18 cellular contexts compared by ENCODE assay signal in the genomic region with DNA sequence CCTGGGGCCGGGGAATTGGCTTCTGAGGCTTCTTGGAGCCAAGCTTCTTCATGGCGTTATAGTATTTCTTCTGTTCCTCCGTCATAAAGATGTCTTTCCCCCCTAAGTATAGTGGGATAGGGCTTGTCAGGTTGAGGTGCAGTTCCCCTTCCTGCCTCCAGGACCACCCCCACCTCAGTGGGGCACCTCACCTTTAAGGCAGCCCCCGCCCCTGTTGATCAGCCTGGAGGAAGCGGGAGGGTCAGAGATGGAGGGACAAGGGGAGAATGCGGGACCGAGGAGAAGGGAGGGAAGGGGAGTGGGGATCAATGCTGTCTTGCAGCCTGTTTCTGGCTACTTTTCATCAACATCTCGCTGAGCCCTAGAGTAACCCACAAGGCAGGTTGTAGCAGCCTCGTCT. TPM values are rescaled to one million over a fixed set of nuclear protein-coding genes. Genes with fewer than 3 reads are reported as not detected.
DNase-seq lines count a peak whose midpoint lies in the region; ATAC-seq, FAIRE-seq and TF ChIP-seq lines count a peak whose summit lies in the region.
"Had no signal": no experiment of that assay in that cellular context is flagged by ENCODE, and none has a peak within 500 bp of the region (broad histone marks: within the 10 kb centered on the region; RNA-seq: fewer than 3 reads in every experiment).

No MANE protein-coding gene starts in this region.

- H3K4me3 ChIP-seq in AG10803 (ENCODE audit: low read length) (no peak overlapping the region), GM23338 (no peak overlapping the region), H1 (ENCODE audit: extremely low read depth in 1 of 4, insufficient read depth in 2 of 4, low read depth in 3 of 4, low read length in 4 of 4) (no peak overlapping the region), adrenal gland (no peak overlapping the region)
- H3K4me3 ChIP-seq: lung had no signal

- no peak overlapping the region for H2BK12ac ChIP-seq in H1 (ENCODE audit: low read depth, low read length)

- CTCF ChIA-PET in H1 (lab: Charles Lee; ENCODE audit: partially characterized antibody): interaction anchor here (0.7 to 6.1 kb wide), 5 partner anchors 9 to 288 kb away, joined by 3 to 64 read pairs (median 13); a partner anchor contains a TSS

- no peak for DNase-seq in AG10803 (ENCODE audit: low read depth)
- peak; percentile 51 for DNase-seq in GM23338 (ENCODE audit: low spot score)
- no peak for DNase-seq in H1 (ENCODE audit: low read depth in 1 of 2, low spot score in 2 of 2)
- DNase-seq in NCI-H345 treated with DMSO at 0.1 percent for 48 hours (lab: John Stamatoyannopoulos, UW; ENCODE audit: unreplicated experiment): no peak
- DNase-seq in adrenal gland: no peak
- no peak for DNase-seq in activated T-helper 1 cell treated with anti-CD3 and anti-CD28 coated beads, Interleukin-12 subunit alpha, Interleukin-12 subunit beta, Interleukin-2, Interleukin-4 antibody, amounts not matched to agents 30 ng/mL and 10 ng/mL and 1 ng/mL, durations not matched to agents 14 hours and 24 hours and 36 hours (ENCODE audit: low spot score)
- DNase-seq: activated T-cell treated with anti-CD3 and anti-CD28 coated beads, Interleukin-2, amount 50 U/mL, for 4 hours; amniotic stem cell; NCI-H1092; stimulated activated CD4-positive, alpha-beta T cell treated with anti-CD3 and anti-CD28 coated beads, Interleukin-4, amount 100 ng/mL, for 1 hour had no signal

- no peaks in the 10 kb centered on the region for H3K27me3 Mint-ChIP-seq in GM23338 (ENCODE audit: insufficient read depth, low read depth, poor library complexity)
- peaks cover 6% of the 10 kb centered on the region for H3K27me3 Mint-ChIP-seq in activated T-helper 1 cell treated with anti-CD3 and anti-CD28 coated beads, Interleukin-12 subunit alpha, Interleukin-12 subunit beta, Interleukin-2, Interleukin-4 antibody, amounts not matched to agents 30 ng/mL and 10 ng/mL and 1 ng/mL, durations not matched to agents 14 hours and 24 hours and 36 hours (ENCODE audit: insufficient read depth)

- H3K9me3 Mint-ChIP-seq in GM23338: no peaks in the 10 kb centered on the region; the same call in 2 of the 3 replicates
- no peaks in the 10 kb centered on the region for H3K9me3 Mint-ChIP-seq in activated T-helper 1 cell treated with anti-CD3 and anti-CD28 coated beads, Interleukin-12 subunit alpha, Interleukin-12 subunit beta, Interleukin-2, Interleukin-4 antibody, amounts not matched to agents 30 ng/mL and 10 ng/mL and 1 ng/mL, durations not matched to agents 14 hours and 24 hours and 36 hours
- H3K9me3 Mint-ChIP-seq: activated T-cell treated with anti-CD3 and anti-CD28 coated beads, Interleukin-2, amount 50 U/mL, for 4 hours; dendritic cell treated with granulocyte-macrophage colony-stimulating factor and Interleukin-4, amounts not matched to agents 40 ng/mL and 50 ng/mL, for 4 days; neural crest cell had no signal

- H4K91ac ChIP-seq in H1 (replicated peaks; ENCODE audit: insufficient read length, low read length): no peak overlapping the region

- peaks cover 33% of the 10 kb centered on the region for H3K36me3 Mint-ChIP-seq in GM23338 (ENCODE audit: low read depth)
- H3K36me3 Mint-ChIP-seq in activated T-helper 1 cell treated with anti-CD3 and anti-CD28 coated beads, Interleukin-12 subunit alpha, Interleukin-12 subunit beta, Interleukin-2, Interleukin-4 antibody, amounts not matched to agents 30 ng/mL and 10 ng/mL and 1 ng/mL, durations not matched to agents 14 hours and 24 hours and 36 hours (ENCODE audit: low read depth): no peaks in the 10 kb centered on the region

- H3K23ac ChIP-seq in H1 (ENCODE audit: insufficient read length): no peak overlapping the region

- no peak overlapping the region for H3K4ac ChIP-seq in H1 (replicated peaks; ENCODE audit: insufficient read length, low read depth, low read length)

- H3K36me3 ChIP-seq in GM23338 (ENCODE audit: insufficient read depth) (no peaks in the 10 kb centered on the region), H1 (ENCODE audit: control insufficient read depth in 2 of 4, insufficient read depth in 4 of 4, low read length in 3 of 4) (peaks cover 0 to 21% (median 1%) of the 10 kb centered on the region in 4 experiments; a peak in 4 of 8 replicates), adrenal gland (replicated peaks in 1 of 2) (no peaks in the 10 kb centered on the region)

- H3F3A ChIP-seq in GM23338 (replicated peaks; ENCODE audit: low read depth): no peaks in the 10 kb centered on the region

- intact Hi-C loops in adrenal gland (cut with DNase I): no loop called here
- intact Hi-C loops in activated T-helper 1 cell treated with anti-CD3 and anti-CD28 coated beads, Interleukin-12 subunit alpha, Interleukin-12 subunit beta, Interleukin-2, Interleukin-4 antibody, amounts not matched to agents 30 ng/mL and 10 ng/mL and 1 ng/mL, durations not matched to agents 14 hours and 24 hours and 36 hours (cut with micrococcal nuclease): no loop called here

- 88% methylated on average over 9 of the region's 9 CpGs; no CpG with 5 or more reads in 1 of the 2 experiments for WGBS in H1 (ENCODE audit: extremely low coverage in 1 of 2, insufficient coverage in 1 of 2, insufficient read length in 1 of 2, insufficient replicate concordance in 2 of 2, low coverage in 1 of 2, low lambda C conversion rate in 2 of 2, missing lambda C conversion rate in 1 of 2), 2 experiments
- WGBS in adrenal gland, 4 donors: 84 to 92% (median 88%) methylated on average over 8 to 9 of the region's 9 CpGs

- H3K79me1 ChIP-seq in H1 (ENCODE audit: low read depth, low read length): no peaks in the 10 kb centered on the region

- H3K27me3 ChIP-seq in GM23338 (ENCODE audit: insufficient read depth) (no peaks in the 10 kb centered on the region), H1 (replicated peaks in 1 of 4; ENCODE audit: control insufficient read depth in 3 of 4, extremely low read depth in 1 of 4, insufficient read depth in 3 of 4, low read length in 3 of 4) (no peaks in the 10 kb centered on the region), adrenal gland (no peaks in the 10 kb centered on the region)

- H3K56ac ChIP-seq in H1 (replicated peaks; ENCODE audit: insufficient read length, low read depth, low read length): no peak overlapping the region

- no peak overlapping the region for H2BK5ac ChIP-seq in H1 (ENCODE audit: low read depth, low read length)

- H3K4me1 ChIP-seq in GM23338 (ENCODE audit: insufficient read depth) (no peaks in the 10 kb centered on the region), H1 (replicated peaks in 1 of 4; ENCODE audit: control insufficient read depth in 3 of 4, insufficient read depth in 4 of 4, low read length in 3 of 4) (peaks cover 0 to 4% (median 1%) of the 10 kb centered on the region in 4 experiments; a peak in 4 of 7 replicates), adrenal gland (replicated peaks in 1 of 2) (no peaks in the 10 kb centered on the region)

- no peaks in the 10 kb centered on the region for H3K23me2 ChIP-seq in H1 (ENCODE audit: low read depth, low read length)

- no peak overlapping the region for H3K27ac Mint-ChIP-seq in GM23338
- H3K27ac Mint-ChIP-seq in activated T-helper 1 cell treated with anti-CD3 and anti-CD28 coated beads, Interleukin-12 subunit alpha, Interleukin-12 subunit beta, Interleukin-2, Interleukin-4 antibody, amounts not matched to agents 30 ng/mL and 10 ng/mL and 1 ng/mL, durations not matched to agents 14 hours and 24 hours and 36 hours: no peak overlapping the region
- H3K27ac Mint-ChIP-seq: dendritic cell treated with granulocyte-macrophage colony-stimulating factor and Interleukin-4, amounts not matched to agents 40 ng/mL and 50 ng/mL, for 4 days had no signal

- TF ChIP-seq EP300 in H1 (IDR thresholded peaks at IDR 0.05; ENCODE audit: borderline replicate concordance in 1 of 2, low read depth in 2 of 2, low read length in 2 of 2): no peak

- peaks cover 2% of the 10 kb centered on the region; the same call in 2 of the 3 replicates for H3K4me1 Mint-ChIP-seq in GM23338
- peaks cover 19% of the 10 kb centered on the region for H3K4me1 Mint-ChIP-seq in activated T-helper 1 cell treated with anti-CD3 and anti-CD28 coated beads, Interleukin-12 subunit alpha, Interleukin-12 subunit beta, Interleukin-2, Interleukin-4 antibody, amounts not matched to agents 30 ng/mL and 10 ng/mL and 1 ng/mL, durations not matched to agents 14 hours and 24 hours and 36 hours (ENCODE audit: low read depth)

- H2BK15ac ChIP-seq in H1 (ENCODE audit: low read length): no peak overlapping the region

- H3K4me3 Mint-ChIP-seq in GM23338: no peak overlapping the region
- no peak overlapping the region for H3K4me3 Mint-ChIP-seq in activated T-helper 1 cell treated with anti-CD3 and anti-CD28 coated beads, Interleukin-12 subunit alpha, Interleukin-12 subunit beta, Interleukin-2, Interleukin-4 antibody, amounts not matched to agents 30 ng/mL and 10 ng/mL and 1 ng/mL, durations not matched to agents 14 hours and 24 hours and 36 hours
- H3K4me3 Mint-ChIP-seq: activated T-cell treated with anti-CD3 and anti-CD28 coated beads, Interleukin-2, amount 50 U/mL, for 4 hours; dendritic cell treated with granulocyte-macrophage colony-stimulating factor and Interleukin-4, amounts not matched to agents 40 ng/mL and 50 ng/mL, for 4 days; neural crest cell had no signal

- no peak for TF ChIP-seq POLR2A in H1 (IDR thresholded peaks at IDR 0.05; ENCODE audit: control extremely low read depth in 1 of 2, low read depth in 2 of 2, low read length in 2 of 2)
- no peak for TF ChIP-seq POLR2A in adrenal gland (IDR thresholded peaks at IDR 0.05)

- ATAC-seq in GM23338: peak; percentile 34
- ATAC-seq: activated CD4-positive, CD25-positive, alpha-beta regulatory T cell treated with anti-CD3 and anti-CD28 coated beads, Interleukin-2, amount 50 U/mL, for 24 hours; activated T-cell treated with anti-CD3 and anti-CD28 coated beads, Interleukin-2, amount 50 U/mL, for 4 hours; HepG2; sciatic nerve had no signal

- no peak overlapping the region for H4K5ac ChIP-seq in H1 (ENCODE audit: insufficient read length, low read depth, low read length)

- H2BK120ac ChIP-seq in H1 (replicated peaks; ENCODE audit: low read depth, low read length): no peak overlapping the region

- POLR2A ChIA-PET in H1 (lab: Charles Lee; ENCODE audit: partially characterized antibody): interaction anchor here (0.7 to 1.9 kb wide), 2 partner anchors 10 to 25 kb away, joined by 3 to 5 read pairs; a partner anchor contains a TSS

- H2AFZ ChIP-seq in GM23338: no peak overlapping the region
- H2AFZ ChIP-seq in H1 (ENCODE audit: low read length): no peak overlapping the region

- H3K9me3 ChIP-seq in H1 (ENCODE audit: insufficient read depth in 2 of 2, low read depth in 1 of 2, low read length in 1 of 2): no peaks in the 10 kb centered on the region
- no peaks in the 10 kb centered on the region for H3K9me3 ChIP-seq in adrenal gland (replicated peaks in 1 of 3)

- H4K20me1 ChIP-seq in GM23338 (replicated peaks; ENCODE audit: insufficient read depth): no peaks in the 10 kb centered on the region
- peaks cover 0 to 5% of the 10 kb centered on the region in 2 experiments for H4K20me1 ChIP-seq in H1 (replicated peaks in 1 of 2; ENCODE audit: control insufficient read depth in 1 of 2, insufficient read depth in 2 of 2, low read length in 2 of 2)

- H3K27ac ChIP-seq in GM23338 (ENCODE audit: low read depth) (no peak overlapping the region), H1 (ENCODE audit: low read depth, low read length) (no peak overlapping the region), adrenal gland (no peak overlapping the region)

- no peak overlapping the region for H3K14ac ChIP-seq in H1 (ENCODE audit: insufficient read length)

- H2BK20ac ChIP-seq in H1 (ENCODE audit: low read length): no peak overlapping the region

- no peak overlapping the region for H3K9ac ChIP-seq in H1 (replicated peaks in 1 of 4; ENCODE audit: extremely low read depth in 1 of 4, low read depth in 3 of 4, low read length in 3 of 4)

- H3K9me2 ChIP-seq in GM23338 (ENCODE audit: insufficient read depth): no peaks in the 10 kb centered on the region

- H3K4me2 ChIP-seq in GM23338: no peak overlapping the region
- H3K4me2 ChIP-seq in H1 (ENCODE audit: insufficient read depth in 1 of 2, low read depth in 2 of 2, low read length in 2 of 2): no peak overlapping the region

- TF ChIP-seq RAD21 in H1 (IDR thresholded peaks at IDR 0.05 in 1 of 2, conservative IDR thresholded peaks at IDR 0.05 in 1 of 2; ENCODE audit: low read depth in 2 of 2, low read length in 2 of 2): no peak

- no peak for FAIRE-seq in H1 (lab: Jason Lieb, UNC)
- FAIRE-seq: HepG2 had no signal

- no peaks in the 10 kb centered on the region for H3K79me2 ChIP-seq in GM23338 (replicated peaks; ENCODE audit: insufficient read depth)
- no peaks in the 10 kb centered on the region for H3K79me2 ChIP-seq in H1 (ENCODE audit: control insufficient read depth in 1 of 2, insufficient read depth in 2 of 2, low read length in 2 of 2)

- no peak overlapping the region for H3K18ac ChIP-seq in H1 (ENCODE audit: extremely low read depth, low read length)

- no peak overlapping the region for H2AK5ac ChIP-seq in H1 (ENCODE audit: low read depth, low read length)

- TF ChIP-seq CTCF in AG10803 (conservative IDR thresholded peaks at IDR 0.05; ENCODE audit: low read length) (0 out of 2 replicates have a peak, but pooled peaks have one; percentile 5), GM23338 (conservative IDR thresholded peaks at IDR 0.05; ENCODE audit: low read depth in 2 of 2) (peak; percentile 19 to 36), H1 (IDR thresholded peaks at IDR 0.05; ENCODE audit: control extremely low read depth in 1 of 3, insufficient read depth in 1 of 3, low read depth in 1 of 3, low read length in 3 of 3) (peak; percentile 15 to 40 (median 33)), adrenal gland (IDR thresholded peaks at IDR 0.05) (no peak)

- no peak overlapping the region for H4K8ac ChIP-seq in H1 (ENCODE audit: extremely low read depth, insufficient read depth, low read length)

RNA-seq across cellular contexts. Expression of a gene that starts 11.6 kb away (rescaled TPM):
- total RNA-seq in GM23338 (2014; rRNA removed; shearing (Covaris generic)): 1.3 and 3.0 TPM in 2 replicates
- 1.5 and 2.5 TPM in 2 replicates for polyA plus RNA-seq in GM23338 (2016; fragmentation: Nextera tagmentation; extraction: Ambion mirVana)
- 1.5 and 2.2 TPM in 2 replicates for total RNA-seq in H1 (2021; fragmentation: NEBNext Ultra II Directional; extraction: Animal tissue kit (Norgen Biotek cat#: 25700))
- polyA plus RNA-seq in H1 (2011; rRNA removed): 3.9 and 4.4 TPM in 2 replicates
- 4.7 TPM for polyA plus RNA-seq in H1 (2011; cell fraction: cytosol; rRNA removed)
- polyA plus RNA-seq in H1 (2011; cell fraction: nucleus; rRNA removed): 5.5 TPM
- polyA plus RNA-seq in H1 (2012, experiment 1 of 2): 1.8 to 4.2 TPM (median 3.5 TPM) in 4 replicates
- 2.0 TPM for polyA plus RNA-seq in H1 (2012, experiment 2 of 2)
- 2.8 TPM for polyA plus RNA-seq in H1 (2013, experiment 1 of 2)
- 2.8 TPM for polyA plus RNA-seq in H1 (2013, experiment 2 of 2)
- 2.9 and 3.0 TPM in 2 replicates for polyA minus RNA-seq in H1 (2011; rRNA and poly(A)+ RNA removed)
- not detected for polyA minus RNA-seq in H1 (2011; cell fraction: cytosol; rRNA and poly(A)+ RNA removed)
- not detected for polyA minus RNA-seq in H1 (2011; cell fraction: nucleus; rRNA and poly(A)+ RNA removed)
- total RNA-seq in adrenal gland: 1 to 10 TPM in 6 of 8 donors, under 1 TPM in 1, not detected in 1; 0.69 to 4.5 (median 2.1) TPM
- 1 to 10 TPM; 1.7 to 3.0 (median 2.5) TPM for polyA plus RNA-seq in adrenal gland
- 28.9 and 31.8 TPM in 2 replicates for total RNA-seq in activated T-helper 1 cell treated with anti-CD3 and anti-CD28 coated beads, Interleukin-12 subunit alpha, Interleukin-12 subunit beta, Interleukin-2, Interleukin-4 antibody, amounts not matched to agents 30 ng/mL and 10 ng/mL and 1 ng/mL, durations not matched to agents 14 hours and 24 hours and 36 hours
- total RNA-seq: HepG2 had no signal
- polyA plus RNA-seq: HepG2 had no signal

RNA-seq across cellular contexts. Expression of a gene that starts 25.1 kb away (rescaled TPM):
- total RNA-seq in GM23338 (2014; rRNA removed; shearing (Covaris generic)): not detected in 2 replicates
- polyA plus RNA-seq in GM23338 (2016; fragmentation: Nextera tagmentation; extraction: Ambion mirVana) (0.57 TPM in 1 of 2 replicates, not detected in the other), H1 (2011; rRNA removed) (0.36 and 0.41 TPM in 2 replicates), adrenal gland (not detected)
- not detected in 2 replicates for total RNA-seq in H1 (2021; fragmentation: NEBNext Ultra II Directional; extraction: Animal tissue kit (Norgen Biotek cat#: 25700))
- 0.37 TPM for polyA plus RNA-seq in H1 (2011; cell fraction: cytosol; rRNA removed)
- polyA plus RNA-seq in H1 (2011; cell fraction: nucleus; rRNA removed): 0.77 TPM
- 0.50 TPM in 1 of 4 replicates, not detected in the others for polyA plus RNA-seq in H1 (2012, experiment 1 of 2)
- not detected for polyA plus RNA-seq in H1 (2012, experiment 2 of 2)
- 0.16 TPM for polyA plus RNA-seq in H1 (2013, experiment 1 of 2)
- polyA plus RNA-seq in H1 (2013, experiment 2 of 2): 0.26 TPM
- 0.56 TPM in 1 of 2 replicates, not detected in the other for polyA minus RNA-seq in H1 (2011; rRNA and poly(A)+ RNA removed)
- not detected for polyA minus RNA-seq in H1 (2011; cell fraction: cytosol; rRNA and poly(A)+ RNA removed)
- polyA minus RNA-seq in H1 (2011; cell fraction: nucleus; rRNA and poly(A)+ RNA removed): not detected
- not detected for total RNA-seq in adrenal gland
- not detected in 2 replicates for total RNA-seq in activated T-helper 1 cell treated with anti-CD3 and anti-CD28 coated beads, Interleukin-12 subunit alpha, Interleukin-12 subunit beta, Interleukin-2, Interleukin-4 antibody, amounts not matched to agents 30 ng/mL and 10 ng/mL and 1 ng/mL, durations not matched to agents 14 hours and 24 hours and 36 hours
- total RNA-seq: activated T-cell treated with anti-CD3 and anti-CD28 coated beads, Interleukin-2, amount 50 U/mL, for 4 hours; fibroblast of lung; HepG2; lung; neural crest cell; sciatic nerve; urinary bladder had no signal
- polyA plus RNA-seq: fibroblast of lung, HepG2, lung had no signal

RNA-seq across cellular contexts. Expression of a gene that starts 29.0 kb away (rescaled TPM):
- total RNA-seq in GM23338 (2014; rRNA removed; shearing (Covaris generic)): 7.9 and 8.5 TPM in 2 replicates
- polyA plus RNA-seq in GM23338 (2016; fragmentation: Nextera tagmentation; extraction: Ambion mirVana) (2.3 and 2.5 TPM in 2 replicates), H1 (2011; rRNA removed) (5.0 and 8.1 TPM in 2 replicates), adrenal gland (1 to 10 TPM in 2 of 3 donors, under 1 TPM in 1; 0.42 to 1.9 (median 1.4) TPM)
- 6.6 and 8.5 TPM in 2 replicates for total RNA-seq in H1 (2021; fragmentation: NEBNext Ultra II Directional; extraction: Animal tissue kit (Norgen Biotek cat#: 25700))
- polyA plus RNA-seq in H1 (2011; cell fraction: cytosol; rRNA removed): 6.5 TPM
- 22.4 TPM for polyA plus RNA-seq in H1 (2011; cell fraction: nucleus; rRNA removed)
- polyA plus RNA-seq in H1 (2012, experiment 1 of 2): 4.5 to 9.2 TPM (median 9.0 TPM) in 4 replicates
- 5.9 TPM for polyA plus RNA-seq in H1 (2012, experiment 2 of 2)
- 4.2 TPM for polyA plus RNA-seq in H1 (2013, experiment 1 of 2)
- polyA plus RNA-seq in H1 (2013, experiment 2 of 2): 3.6 TPM
- polyA minus RNA-seq in H1 (2011; rRNA and poly(A)+ RNA removed): 27.3 and 39.8 TPM in 2 replicates
- polyA minus RNA-seq in H1 (2011; cell fraction: cytosol; rRNA and poly(A)+ RNA removed): 18.9 TPM
- 39.2 TPM for polyA minus RNA-seq in H1 (2011; cell fraction: nucleus; rRNA and poly(A)+ RNA removed)
- total RNA-seq in adrenal gland: 1 to 10 TPM in 7 of 8 donors, under 1 TPM in 1; 0.30 to 4.2 (median 2.1) TPM
- total RNA-seq in activated T-helper 1 cell treated with anti-CD3 and anti-CD28 coated beads, Interleukin-12 subunit alpha, Interleukin-12 subunit beta, Interleukin-2, Interleukin-4 antibody, amounts not matched to agents 30 ng/mL and 10 ng/mL and 1 ng/mL, durations not matched to agents 14 hours and 24 hours and 36 hours: 0.13 and 0.22 TPM in 2 replicates
- polyA plus RNA-seq: fibroblast of lung had no signal

RNA-seq across cellular contexts. Expression of a gene that starts 32.7 kb away (rescaled TPM):
- total RNA-seq in GM23338 (2014; rRNA removed; shearing (Covaris generic)): not detected in 2 replicates
- polyA plus RNA-seq in GM23338 (2016; fragmentation: Nextera tagmentation; extraction: Ambion mirVana) (0.44 TPM in 1 of 2 replicates, not detected in the other), H1 (2011; rRNA removed) (not detected in 2 replicates), adrenal gland (not detected)
- not detected in 2 replicates for total RNA-seq in H1 (2021; fragmentation: NEBNext Ultra II Directional; extraction: Animal tissue kit (Norgen Biotek cat#: 25700))
- polyA plus RNA-seq in H1 (2011; cell fraction: cytosol; rRNA removed): not detected
- not detected for polyA plus RNA-seq in H1 (2011; cell fraction: nucleus; rRNA removed)
- polyA plus RNA-seq in H1 (2012, experiment 1 of 2): not detected in 4 replicates
- not detected for polyA plus RNA-seq in H1 (2012, experiment 2 of 2)
- 0.12 TPM for polyA plus RNA-seq in H1 (2013, experiment 1 of 2)
- not detected for polyA plus RNA-seq in H1 (2013, experiment 2 of 2)
- polyA minus RNA-seq in H1 (2011; rRNA and poly(A)+ RNA removed): not detected in 2 replicates
- polyA minus RNA-seq in H1 (2011; cell fraction: cytosol; rRNA and poly(A)+ RNA removed): not detected
- polyA minus RNA-seq in H1 (2011; cell fraction: nucleus; rRNA and poly(A)+ RNA removed): not detected
- not detected for total RNA-seq in adrenal gland
- not detected in 2 replicates for total RNA-seq in activated T-helper 1 cell treated with anti-CD3 and anti-CD28 coated beads, Interleukin-12 subunit alpha, Interleukin-12 subunit beta, Interleukin-2, Interleukin-4 antibody, amounts not matched to agents 30 ng/mL and 10 ng/mL and 1 ng/mL, durations not matched to agents 14 hours and 24 hours and 36 hours
- total RNA-seq: activated T-cell treated with anti-CD3 and anti-CD28 coated beads, Interleukin-2, amount 50 U/mL, for 4 hours; fibroblast of lung; HepG2; lung; neural crest cell; sciatic nerve; urinary bladder had no signal
- polyA plus RNA-seq: fibroblast of lung, HepG2, lung, urinary bladder had no signal

RNA-seq across cellular contexts. Expression of a gene that starts 47.4 kb away (rescaled TPM):
- not detected in 2 replicates for total RNA-seq in GM23338 (2014; rRNA removed; shearing (Covaris generic))
- polyA plus RNA-seq in GM23338 (2016; fragmentation: Nextera tagmentation; extraction: Ambion mirVana) (0.68 TPM in 1 of 2 replicates, not detected in the other), H1 (2011; rRNA removed) (0.12 and 0.16 TPM in 2 replicates), adrenal gland (not detected)
- total RNA-seq in H1 (2021; fragmentation: NEBNext Ultra II Directional; extraction: Animal tissue kit (Norgen Biotek cat#: 25700)): not detected in 2 replicates
- 0.17 TPM for polyA plus RNA-seq in H1 (2011; cell fraction: cytosol; rRNA removed)
- polyA plus RNA-seq in H1 (2011; cell fraction: nucleus; rRNA removed): 0.17 TPM
- polyA plus RNA-seq in H1 (2012, experiment 1 of 2): not detected in 4 replicates
- polyA plus RNA-seq in H1 (2012, experiment 2 of 2): not detected
- polyA plus RNA-seq in H1 (2013, experiment 1 of 2): 0.24 TPM
- polyA plus RNA-seq in H1 (2013, experiment 2 of 2): 0.55 TPM
- not detected in 2 replicates for polyA minus RNA-seq in H1 (2011; rRNA and poly(A)+ RNA removed)
- polyA minus RNA-seq in H1 (2011; cell fraction: cytosol; rRNA and poly(A)+ RNA removed): not detected
- not detected for polyA minus RNA-seq in H1 (2011; cell fraction: nucleus; rRNA and poly(A)+ RNA removed)
- not detected for total RNA-seq in adrenal gland
- not detected in 2 replicates for total RNA-seq in activated T-helper 1 cell treated with anti-CD3 and anti-CD28 coated beads, Interleukin-12 subunit alpha, Interleukin-12 subunit beta, Interleukin-2, Interleukin-4 antibody, amounts not matched to agents 30 ng/mL and 10 ng/mL and 1 ng/mL, durations not matched to agents 14 hours and 24 hours and 36 hours
- total RNA-seq: activated T-cell treated with anti-CD3 and anti-CD28 coated beads, Interleukin-2, amount 50 U/mL, for 4 hours; fibroblast of lung; HepG2; lung; neural crest cell; sciatic nerve had no signal
- polyA plus RNA-seq: fibroblast of lung, HepG2, lung, urinary bladder had no signal

Comparison
In these comparisons a context has a peak if more than half of its experiments do, and no peak if none do; other contexts are left out.
1. CTCF ChIP-seq: peak in AG10803 (single experiment), GM23338 (2 of 2) and H1 (3 of 3); none in adrenal gland (0 of 6).